Comparison of ENCODE assay signal across 8 cellular contexts in the genomic region with DNA sequence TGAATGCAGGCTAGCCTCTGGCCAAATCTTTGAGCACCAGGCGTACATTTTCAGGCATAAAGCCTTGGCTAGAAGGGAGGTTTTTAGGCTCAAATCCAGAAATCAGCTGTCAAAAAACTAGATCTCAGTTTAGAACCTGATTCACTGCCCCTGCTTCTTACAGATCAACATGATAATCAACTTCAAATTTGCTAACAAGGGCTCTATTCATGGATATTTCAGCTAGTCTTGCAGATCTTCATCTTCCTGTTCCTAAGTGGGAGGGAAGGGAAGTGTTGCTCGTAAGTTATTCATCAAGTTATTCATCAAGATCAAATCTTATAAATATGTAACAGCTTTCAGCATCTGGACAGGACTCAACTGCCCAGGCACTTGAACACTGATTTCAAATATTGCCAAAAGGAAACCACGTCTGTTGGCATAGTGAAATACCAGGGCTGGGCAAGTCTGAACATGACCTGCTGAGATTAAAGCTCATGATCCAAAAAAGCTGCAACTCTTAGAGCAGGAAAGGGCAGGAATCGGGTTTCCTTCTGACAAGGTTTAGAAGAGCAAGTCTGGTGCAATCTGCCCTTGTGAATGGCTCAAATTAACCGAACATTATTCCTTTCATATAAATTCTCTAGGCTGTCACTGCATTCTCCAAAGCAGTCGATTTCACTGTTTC.
DNase-seq lines count a peak whose midpoint lies in the region; ATAC-seq and TF ChIP-seq lines count a peak whose summit lies in the region.

No MANE protein-coding gene starts in this region.

- no peak for TF ChIP-seq CTCF in AG04450 (IDR thresholded peaks at IDR 0.05; ENCODE audit: low read depth, low read length)
- no peak for TF ChIP-seq CTCF in WI38 (IDR thresholded peaks at IDR 0.05; ENCODE audit: low read depth, low read length)

- H3K9me3 ChIP-seq in AG04450 (ENCODE audit: control insufficient read depth, insufficient read depth, low read length) (no peaks in the 10 kb centered on the region), iPS-18a (ENCODE audit: control insufficient read depth, low read depth, low read length) (no peaks in the 10 kb centered on the region), stomach smooth muscle (ENCODE audit: control insufficient read depth in 2 of 2, low read length in 2 of 2) (no peaks in the 10 kb centered on the region)

- CTCF ChIA-PET in AG04450 (lab: Charles Lee) = interaction anchor here (0.8 to 2.8 kb wide), 3 partner anchors 29 to 1367 kb away, joined by 3 to 14 read pairs (median 6); no protein-coding TSS in a partner anchor

- POLR2A ChIA-PET in AG04450 (lab: Yijun Ruan, JAX) = interaction anchor here (0.6 to 1.4 kb wide), 4 partner anchors 165 to 295 kb away, joined by 3 to 4 read pairs (median 3); no protein-coding TSS in a partner anchor

- H3K4me1 ChIP-seq in iPS-18a (ENCODE audit: control insufficient read depth, low read depth, low read length) (peaks cover 14% of the 10 kb centered on the region), stomach smooth muscle (ENCODE audit: control insufficient read depth, insufficient read depth, low read length) (peaks cover 7% of the 10 kb centered on the region)

- H3K36me3 ChIP-seq in iPS-18a (ENCODE audit: control insufficient read depth, low read depth, low read length) (no peaks in the 10 kb centered on the region), stomach smooth muscle (ENCODE audit: control insufficient read depth in 2 of 2, insufficient read depth in 2 of 2, low read length in 2 of 2) (no peaks in the 10 kb centered on the region)

- H3K27ac ChIP-seq in AG04450 (ENCODE audit: low read depth, low read length) = peak overlapping the region; percentile 79
- peak overlapping the region; percentile 7 for H3K27ac ChIP-seq in iPS-18a (ENCODE audit: low read length)
- peak overlapping the region; percentile 43 for H3K27ac ChIP-seq in stomach smooth muscle (ENCODE audit: low read length)

- DNase-seq in AG04450 (ENCODE audit: low read depth, low spot score) (no peak), LoVo (ENCODE audit: low spot score) (peak; percentile 57), left colon (no peak), SKM-1 treated with dmso at 0.1 percent for 144 hours (lab: John Stamatoyannopoulos, UW; ENCODE audit: unreplicated experiment) (no peak)

- intact Hi-C loops in left colon (cut with DNase I, micrococcal nuclease) = loop anchor here in 1 of 2 donors (10.0 kb wide), 1 partner anchor 173 kb away; no protein-coding TSS in a partner anchor

- H3K27me3 ChIP-seq in AG04450 (ENCODE audit: control insufficient read depth, insufficient read depth, low read length) = no peaks in the 10 kb centered on the region
- H3K27me3 ChIP-seq in iPS-18a (ENCODE audit: control insufficient read depth, insufficient read depth, low read length) = no peaks in the 10 kb centered on the region
- H3K27me3 ChIP-seq in stomach smooth muscle (ENCODE audit: control insufficient read depth in 1 of 2, insufficient read depth in 2 of 2, low read length in 2 of 2) = no peaks in the 10 kb centered on the region

- no peak overlapping the region for H3K9ac ChIP-seq in iPS-18a (ENCODE audit: low read length)
- H3K9ac ChIP-seq in stomach smooth muscle (ENCODE audit: low read length in 2 of 2) = peak overlapping the region in 1 of 2 donors; percentile 41

- ATAC-seq in left colon = no peak
- no peak for ATAC-seq in GM18907 (IDR thresholded peaks at IDR 0.05; ENCODE audit: unreplicated experiment)

- H3K4me3 ChIP-seq in AG04450 (ENCODE audit: low read depth, low read length) (no peak overlapping the region), WI38 (ENCODE audit: low read depth, low read length) (0 out of 2 replicates have a peak overlapping the region, but pooled peaks have one; percentile 6), iPS-18a (ENCODE audit: low read length) (no peak overlapping the region), stomach smooth muscle (ENCODE audit: low read length in 2 of 2) (peak overlapping the region; percentile 50 to 57)

Comparison
In these comparisons a context has a peak if more than half of its experiments do, and no peak if none do; other contexts are left out.
1. H3K27ac ChIP-seq: peak in every context shown above with its lines; median percentile 79 in AG04450; 43 in stomach smooth muscle; 7 in iPS-18a.
2. H3K4me3 ChIP-seq: peak in WI38 (single experiment) and stomach smooth muscle (2 of 2); none in AG04450 (single experiment) and iPS-18a (single experiment).